Comparison of ENCODE assay signal across 14 cellular contexts in genomic region chr22:47381240-47381639, GRCh38.
DNase-seq lines count a peak whose midpoint lies in the region; ATAC-seq and TF ChIP-seq lines count a peak whose summit lies in the region.
"Had no signal": no experiment of that assay in that cellular context is flagged by ENCODE, and none has a peak within 500 bp of the region (broad histone marks: within the 10 kb centered on the region; RNA-seq: fewer than 3 reads in every experiment).

No MANE protein-coding gene starts in this region.

- no peaks in the 10 kb centered on the region for H3K36me3 ChIP-seq in spleen
- H3K36me3 ChIP-seq: BLaER1 had no signal

- no peak for TF ChIP-seq POLR2A in spleen (IDR thresholded peaks at IDR 0.05)

- H3K4me1 ChIP-seq in spleen = no peaks in the 10 kb centered on the region
- H3K4me1 ChIP-seq: BLaER1 had no signal

- no peak for TF ChIP-seq CTCF in spleen (IDR thresholded peaks at IDR 0.05 in 8 of 11, conservative IDR thresholded peaks at IDR 0.05 in 3 of 11)

- H3K9me3 ChIP-seq in spleen = no peaks in the 10 kb centered on the region
- H3K9me3 ChIP-seq: BLaER1 had no signal

- peaks cover 0 to 8% (median 0%) of the 10 kb centered on the region in 7 donors for H3K27me3 ChIP-seq in spleen (replicated peaks in 1 of 7)
- H3K27me3 ChIP-seq: BLaER1 had no signal

- intact Hi-C loops in cardiac septum (cut with DNase I) (no loop called here), left cardiac atrium (cut with DNase I) (no loop called here), spleen (cut with DNase I; ENCODE audit: low total_unique reads) (no loop called here)

- 77 to 90% (median 87%) methylated on average over 8 to 14 of the region's 14 CpGs for WGBS in spleen, 5 donors

- H3K4me3 ChIP-seq in spleen = no peak overlapping the region
- H3K4me3 ChIP-seq: BLaER1 had no signal

- DNase-seq in cardiac septum (ENCODE audit: low spot score) (peak; percentile 22), left cardiac atrium (no peak), mesenteric fat pad (ENCODE audit: low spot score) (peak; percentile 51), spleen (peak; percentile 56), KBM-7 (no peak), NCI-H187 (lab: John Stamatoyannopoulos, UW) (no peak), GOT3 (lab: John Stamatoyannopoulos, UW) (no peak)
- DNase-seq: 8988T; CD4-positive, alpha-beta memory T cell; DMS153; DMS79; GDM1; H9 had no signal

- in situ Hi-C loops in KBM-7 (cut with MboI; ENCODE audit: low pct_unique_long_range_greater_than_20kb, low sequenced_read_pairs) = no loop called here

- no peak for ATAC-seq in left cardiac atrium

- no peak overlapping the region for H3K27ac ChIP-seq in spleen
- H3K27ac ChIP-seq: BLaER1 had no signal

Comparison
In these comparisons a context has a peak if more than half of its experiments do, and no peak if none do; other contexts are left out.
1. DNase-seq: peak in cardiac septum (single experiment), mesenteric fat pad (single experiment) and spleen (single experiment); none in left cardiac atrium (single experiment), KBM-7 (single experiment), NCI-H187 (0 of 2) and GOT3 (single experiment).